In genomic region chr20:53827996-53828672, GRCh38 we compare ENCODE assay signal across 8 cellular contexts.
DNase-seq lines count a peak whose midpoint lies in the region; ATAC-seq and TF ChIP-seq lines count a peak whose summit lies in the region.

No MANE protein-coding gene starts in this region.

- peak overlapping the region; percentile 99 for H3K27ac ChIP-seq in epithelial cell of prostate

- ATAC-seq in omental fat pad (ENCODE audit: low FRiP score): peak; percentile 60
- ATAC-seq in HG03342 (IDR thresholded peaks at IDR 0.05; ENCODE audit: unreplicated experiment): no peak
- ATAC-seq in HG02571 (IDR thresholded peaks at IDR 0.05; ENCODE audit: unreplicated experiment): no peak

- no peak for TF ChIP-seq CTCF in omental fat pad (IDR thresholded peaks at IDR 0.05)

- peak; percentile 37 for DNase-seq in GM03348 (ENCODE audit: low spot score)
- DNase-seq in RPMI7951 (ENCODE audit: low read depth): peak; percentile 98
- peak; percentile 62 for DNase-seq in epithelial cell of prostate (ENCODE audit: low read depth, low spot score)
- no peak for DNase-seq in omental fat pad (ENCODE audit: low spot score)
- no peak for DNase-seq in NCI-H1417 (lab: John Stamatoyannopoulos, UW)
- DNase-seq in anterior cingulate cortex (lab: John Stamatoyannopoulos, UW): no peak

Comparison
In these comparisons a context has a peak if more than half of its experiments do, and no peak if none do; other contexts are left out.
1. DNase-seq: peak in GM03348 (single experiment), RPMI7951 (single experiment) and epithelial cell of prostate (single experiment); none in omental fat pad (single experiment), NCI-H1417 (0 of 3) and anterior cingulate cortex (0 of 58).